In genomic region chr22:38657248-38657909, GRCh38 we compare ENCODE assay signal across 1 cellular context.
TF ChIP-seq lines count a peak whose summit lies in the region.

No MANE protein-coding gene starts in this region.

TF ChIP-seq in HepG2, 621 proteins besides CTCF, POLR2A, EP300 and RAD21 (continued from another document and continues in another):
- TF ChIP-seq ZBTB2 (CRISPR knock-in tag; IDR thresholded peaks at IDR 0.05; ENCODE audit: low read depth) = 0 out of 2 replicates have a peak, but pooled peaks have one; percentile 32
- no peak for TF ChIP-seq IRF1 (CRISPR knock-in tag; IDR thresholded peaks at IDR 0.05; ENCODE audit: low read depth)
- TF ChIP-seq PAF1 (CRISPR knock-in tag; IDR thresholded peaks at IDR 0.05) = no peak
- TF ChIP-seq FOXP1 (IDR thresholded peaks at IDR 0.05) = no peak
- TF ChIP-seq FOXP1 (CRISPR knock-in tag; IDR thresholded peaks at IDR 0.05) = no peak
- peak; percentile 46; the same call in 1 of the 2 replicates for TF ChIP-seq ETV5 (CRISPR knock-in tag; IDR thresholded peaks at IDR 0.05; ENCODE audit: borderline replicate concordance)
- no peak for TF ChIP-seq CCDC6 (CRISPR knock-in tag; IDR thresholded peaks at IDR 0.05)
- TF ChIP-seq GABPA (IDR thresholded peaks at IDR 0.05; ENCODE audit: low read depth, low read length) = no peak
- TF ChIP-seq GABPA (CRISPR knock-in tag; IDR thresholded peaks at IDR 0.05; ENCODE audit: low read depth) = peak; percentile 55; the same call in 1 of the 2 replicates
- no peak for TF ChIP-seq ZNF546 (CRISPR knock-in tag; conservative IDR thresholded peaks at IDR 0.05)
- no peak for TF ChIP-seq ZSCAN25 (CRISPR knock-in tag; IDR thresholded peaks at IDR 0.05)
- no peak for TF ChIP-seq ZNF788 (CRISPR knock-in tag; IDR thresholded peaks at IDR 0.05; ENCODE audit: borderline replicate concordance)
- TF ChIP-seq GTF3A (CRISPR knock-in tag; conservative IDR thresholded peaks at IDR 0.05) = no peak
- 0 out of 2 replicates have a peak, but pooled peaks have one; percentile 1 for TF ChIP-seq SATB2 (CRISPR knock-in tag; IDR thresholded peaks at IDR 0.05)
- TF ChIP-seq ARNT (IDR thresholded peaks at IDR 0.05) = no peak
- TF ChIP-seq DRAP1 (CRISPR knock-in tag; IDR thresholded peaks at IDR 0.05) = no peak
- TF ChIP-seq ZMYM3 (CRISPR knock-in tag; IDR thresholded peaks at IDR 0.05) = no peak
- no peak for TF ChIP-seq ZNF326 (CRISPR knock-in tag; IDR thresholded peaks at IDR 0.05; ENCODE audit: borderline replicate concordance)
- no peak for TF ChIP-seq NR2F6 (IDR thresholded peaks at IDR 0.05)
- TF ChIP-seq NR2F6 (CRISPR knock-in tag; IDR thresholded peaks at IDR 0.05) = 0 out of 2 replicates have a peak, but pooled peaks have one; percentile 13
- TF ChIP-seq PHF8 (CRISPR knock-in tag; IDR thresholded peaks at IDR 0.05) = no peak
- no peak for TF ChIP-seq AGO2 (optimal IDR thresholded peaks at IDR 0.05; ENCODE audit: low read depth, low read length)
- TF ChIP-seq CBX1 (IDR thresholded peaks at IDR 0.05; ENCODE audit: low read depth) = no peak
- TF ChIP-seq YEATS4 (CRISPR knock-in tag; IDR thresholded peaks at IDR 0.05; ENCODE audit: borderline replicate concordance) = 0 out of 2 replicates have a peak, but pooled peaks have one; percentile 23
- TF ChIP-seq BCL6 (CRISPR knock-in tag; IDR thresholded peaks at IDR 0.05) = 0 out of 2 replicates have a peak, but pooled peaks have one; percentile 22
- no peak for TF ChIP-seq ZNF468 (CRISPR knock-in tag; IDR thresholded peaks at IDR 0.05)
- TF ChIP-seq HNRNPK (IDR thresholded peaks at IDR 0.05; ENCODE audit: low read depth, low read length, poor library complexity, severe bottlenecking) = no peak
- TF ChIP-seq KDM2A (CRISPR knock-in tag; IDR thresholded peaks at IDR 0.05; ENCODE audit: borderline replicate concordance, low read depth) = no peak
- no peak for TF ChIP-seq SMYD3 (CRISPR knock-in tag; IDR thresholded peaks at IDR 0.05)
- no peak for TF ChIP-seq ZKSCAN1 (IDR thresholded peaks at IDR 0.05; ENCODE audit: low read length)
- no peak for TF ChIP-seq ZBTB37 (CRISPR knock-in tag; IDR thresholded peaks at IDR 0.05)
- no peak for TF ChIP-seq PITX1 (CRISPR knock-in tag; IDR thresholded peaks at IDR 0.05)
- peak; percentile 97 for TF ChIP-seq ZNF263 (CRISPR knock-in tag; IDR thresholded peaks at IDR 0.05)
- no peak for TF ChIP-seq ZNF800 (CRISPR knock-in tag; IDR thresholded peaks at IDR 0.05)
- TF ChIP-seq SOX6 (IDR thresholded peaks at IDR 0.05) = no peak
- no peak for TF ChIP-seq SOX6 (CRISPR knock-in tag; IDR thresholded peaks at IDR 0.05)
- no peak for TF ChIP-seq KLF9 (CRISPR knock-in tag; IDR thresholded peaks at IDR 0.05; ENCODE audit: low read depth)
- no peak for TF ChIP-seq ZNF431 (CRISPR knock-in tag; IDR thresholded peaks at IDR 0.05; ENCODE audit: borderline replicate concordance, low read depth)
- no peak for TF ChIP-seq ZSCAN21 (CRISPR knock-in tag; IDR thresholded peaks at IDR 0.05; ENCODE audit: borderline replicate concordance)
- TF ChIP-seq ZNF451 (CRISPR knock-in tag; IDR thresholded peaks at IDR 0.05) = no peak
- no peak for TF ChIP-seq E2F5 (CRISPR knock-in tag; conservative IDR thresholded peaks at IDR 0.05)
- TF ChIP-seq KMT2A (CRISPR knock-in tag; IDR thresholded peaks at IDR 0.05) = no peak
- TF ChIP-seq ZBTB3 (CRISPR knock-in tag; IDR thresholded peaks at IDR 0.05; ENCODE audit: borderline replicate concordance, low read depth) = no peak
- 0 out of 2 replicates have a peak, but pooled peaks have one; percentile 39 for TF ChIP-seq TFAP4 (IDR thresholded peaks at IDR 0.05; ENCODE audit: borderline replicate concordance, low read depth)
- no peak for TF ChIP-seq ZNF460 (CRISPR knock-in tag; IDR thresholded peaks at IDR 0.05; ENCODE audit: borderline replicate concordance)
- TF ChIP-seq SMAD3 (CRISPR knock-in tag; IDR thresholded peaks at IDR 0.05) = no peak
- TF ChIP-seq ZNF550 (CRISPR knock-in tag; IDR thresholded peaks at IDR 0.05; ENCODE audit: borderline replicate concordance) = no peak
- no peak for TF ChIP-seq ZNF75D (CRISPR knock-in tag; IDR thresholded peaks at IDR 0.05; ENCODE audit: borderline replicate concordance)
- no peak for TF ChIP-seq ZNF781 (CRISPR knock-in tag; IDR thresholded peaks at IDR 0.05; ENCODE audit: borderline replicate concordance, not compliant biosample characterization)
- no peak for TF ChIP-seq ZBTB14 (CRISPR knock-in tag; IDR thresholded peaks at IDR 0.05)
- no peak for TF ChIP-seq ZBTB38 (CRISPR knock-in tag; IDR thresholded peaks at IDR 0.05)
- no peak for TF ChIP-seq FOXO1 (CRISPR knock-in tag; IDR thresholded peaks at IDR 0.05)
- no peak for TF ChIP-seq PREB (CRISPR knock-in tag; IDR thresholded peaks at IDR 0.05)
- TF ChIP-seq ZFX (CRISPR knock-in tag; IDR thresholded peaks at IDR 0.05; ENCODE audit: low read depth) = no peak
- no peak for TF ChIP-seq BCLAF1 (IDR thresholded peaks at IDR 0.05)
- TF ChIP-seq GPBP1L1 (CRISPR knock-in tag; IDR thresholded peaks at IDR 0.05) = no peak
- no peak for TF ChIP-seq ZNF672 (CRISPR knock-in tag; IDR thresholded peaks at IDR 0.05)
- no peak for TF ChIP-seq MAFF (IDR thresholded peaks at IDR 0.05; ENCODE audit: low read depth, low read length)
- no peak for TF ChIP-seq NR2C2 (CRISPR knock-in tag; IDR thresholded peaks at IDR 0.05; ENCODE audit: borderline replicate concordance)
- TF ChIP-seq ZBTB25 (CRISPR knock-in tag; IDR thresholded peaks at IDR 0.05) = no peak
- no peak for TF ChIP-seq STAT5B (CRISPR knock-in tag; IDR thresholded peaks at IDR 0.05)
